14 cellular contexts compared by ENCODE assay signal in genomic region chr4:148515248-148515647, GRCh38.
DNase-seq lines count a peak whose midpoint lies in the region; ATAC-seq and TF ChIP-seq lines count a peak whose summit lies in the region.
"Had no signal": no experiment of that assay in that cellular context is flagged by ENCODE, and none has a peak within 500 bp of the region (broad histone marks: within the 10 kb centered on the region; RNA-seq: fewer than 3 reads in every experiment).

No MANE protein-coding gene starts in this region.

- H3K36me3 Mint-ChIP-seq in endodermal cell (ENCODE audit: low read depth): no peaks in the 10 kb centered on the region

- TF ChIP-seq CTCF in foreskin fibroblast (IDR thresholded peaks at IDR 0.05; ENCODE audit: low read depth, low read length): no peak
- TF ChIP-seq CTCF in endodermal cell (conservative IDR thresholded peaks at IDR 0.05): no peak

- no peaks in the 10 kb centered on the region for H3K9me3 Mint-ChIP-seq in endodermal cell

- WGBS in endodermal cell (ENCODE audit: insufficient coverage in 1 of 2, insufficient read length in 1 of 2), 2 experiments: 80 to 100% methylated on average over 1 of the region's 1 CpG

- no peak for ATAC-seq in HG02763 (IDR thresholded peaks at IDR 0.05; ENCODE audit: unreplicated experiment)
- ATAC-seq in HG03457 (IDR thresholded peaks at IDR 0.05; ENCODE audit: unreplicated experiment): no peak
- ATAC-seq: activated CD4-positive, CD25-positive, alpha-beta regulatory T cell treated with anti-CD3 and anti-CD28 coated beads, Interleukin-2, amount 50 U/mL, for 24 hours had no signal

- no peaks in the 10 kb centered on the region for H3K4me1 ChIP-seq in endodermal cell (ENCODE audit: control insufficient read depth, insufficient read depth, low read length)

- H3K9ac ChIP-seq in endodermal cell (ENCODE audit: extremely low read depth, low read length, poor library complexity, severe bottlenecking): no peak overlapping the region
- H3K9ac ChIP-seq: KMS-11 had no signal

- no peak overlapping the region for H3K27ac ChIP-seq in endodermal cell (ENCODE audit: low read depth, low read length)
- H3K27ac ChIP-seq: KMS-11 had no signal

- no peaks in the 10 kb centered on the region for H3K36me3 ChIP-seq in endodermal cell (ENCODE audit: control insufficient read depth, insufficient read depth, low read length)

- no peak overlapping the region for H3K27ac Mint-ChIP-seq in endodermal cell
- H3K27ac Mint-ChIP-seq: CD4-positive, alpha-beta T cell had no signal

- peak; percentile 76 for DNase-seq in HS-27A (ENCODE audit: low read depth)
- peak; percentile 11 for DNase-seq in SW480 (ENCODE audit: low spot score)
- DNase-seq in foreskin fibroblast: peak; percentile 4 to 56
- peak; percentile 18 for DNase-seq in skeletal muscle cell (ENCODE audit: low read depth)
- no peak for DNase-seq in endodermal cell
- DNase-seq: CD4-positive, alpha-beta T cell; effector memory CD4-positive, alpha-beta T cell; GDM1; NCI-H2081; retina had no signal

- no peaks in the 10 kb centered on the region for H3K27me3 ChIP-seq in endodermal cell (ENCODE audit: control insufficient read depth, insufficient read depth, low read length, poor library complexity, severe bottlenecking)

- H3K4me1 Mint-ChIP-seq in endodermal cell: no peaks in the 10 kb centered on the region

- H3K9me3 ChIP-seq in endodermal cell (ENCODE audit: control insufficient read depth, low read length): no peaks in the 10 kb centered on the region

- H3K4me3 ChIP-seq in foreskin fibroblast (ENCODE audit: low read depth in 1 of 2, low read length in 2 of 2) (no peak overlapping the region), skeletal muscle cell (ENCODE audit: low read depth, low read length) (no peak overlapping the region), endodermal cell (ENCODE audit: low read length) (no peak overlapping the region)

- H3K4me3 Mint-ChIP-seq in endodermal cell: no peak overlapping the region
- H3K4me3 Mint-ChIP-seq: CD4-positive, alpha-beta T cell had no signal

- peaks cover 2% of the 10 kb centered on the region for H3K27me3 Mint-ChIP-seq in endodermal cell (ENCODE audit: insufficient read depth)
